In genomic region chrX:43897290-43897689, GRCh38 we compare ENCODE assay signal across 24 cellular contexts. TPM values are rescaled to one million over a fixed set of nuclear protein-coding genes. Genes with fewer than 3 reads are reported as not detected.
DNase-seq lines count a peak whose midpoint lies in the region; ATAC-seq, FAIRE-seq and TF ChIP-seq lines count a peak whose summit lies in the region.
"Had no signal": no experiment of that assay in that cellular context is flagged by ENCODE, and none has a peak within 500 bp of the region (broad histone marks: within the 10 kb centered on the region; RNA-seq: fewer than 3 reads in every experiment).

No MANE protein-coding gene starts in this region.

- no peak overlapping the region for H3K4me3 ChIP-seq in A549
- H3K4me3 ChIP-seq in IMR-90 (ENCODE audit: insufficient read depth, low read depth, low read length), result no peak overlapping the region
- H3K4me3 ChIP-seq in H1 (ENCODE audit: extremely low read depth in 1 of 4, insufficient read depth in 2 of 4, low read depth in 3 of 4, low read length in 4 of 4), result no peak overlapping the region
- H3K4me3 ChIP-seq in endodermal cell (ENCODE audit: low read length), result no peak overlapping the region
- H3K4me3 ChIP-seq in esophagus squamous epithelium, result no peak overlapping the region
- H3K4me3 ChIP-seq: BLaER1 treated with 17β-estradiol and CSF1 and Interleukin-3, amounts not matched to agents 10 nM and 100 nM had no signal

- TF ChIP-seq RAD21 in A549 (conservative IDR thresholded peaks at IDR 0.05 in 1 of 2, IDR thresholded peaks at IDR 0.05 in 1 of 2) (no peak), IMR-90 (IDR thresholded peaks at IDR 0.05; ENCODE audit: low read length) (no peak), H1 (IDR thresholded peaks at IDR 0.05 in 1 of 2, conservative IDR thresholded peaks at IDR 0.05 in 1 of 2; ENCODE audit: low read depth in 2 of 2, low read length in 2 of 2) (no peak)

- H4K5ac ChIP-seq in IMR-90 (ENCODE audit: low read depth, low read length), result no peak overlapping the region
- H4K5ac ChIP-seq in H1 (ENCODE audit: insufficient read length, low read depth, low read length), result no peak overlapping the region

- H3K56ac ChIP-seq in IMR-90 (ENCODE audit: extremely low read depth, insufficient read depth, low read length), result no peak overlapping the region
- no peak overlapping the region for H3K56ac ChIP-seq in H1 (replicated peaks; ENCODE audit: insufficient read length, low read depth, low read length)

- no TSS peak for BruUV-seq in IMR-90 (replicated peaks; lab: Mats Ljungman, UMichigan)

- H2BK5ac ChIP-seq in IMR-90 (ENCODE audit: low read depth, low read length, poor library complexity, severe bottlenecking), result no peak overlapping the region
- H2BK5ac ChIP-seq in H1 (ENCODE audit: low read depth, low read length), result no peak overlapping the region

- H3K4ac ChIP-seq in IMR-90 (ENCODE audit: low read depth, low read length) (no peak overlapping the region), H1 (replicated peaks; ENCODE audit: insufficient read length, low read depth, low read length) (no peak overlapping the region)

- in situ Hi-C loops in IMR-90 (cut with MboI; ENCODE audit: low sequenced_read_pairs), result no loop called here

- H4K20me1 ChIP-seq in IMR-90 (ENCODE audit: insufficient read depth, low read length) (no peaks in the 10 kb centered on the region), H1 (replicated peaks in 1 of 2; ENCODE audit: control insufficient read depth in 1 of 2, insufficient read depth in 2 of 2, low read length in 2 of 2) (no peaks in the 10 kb centered on the region)
- H4K20me1 ChIP-seq: BLaER1 treated with 17β-estradiol and CSF1 and Interleukin-3, amounts not matched to agents 10 nM and 100 nM had no signal

- dilution Hi-C loops in IMR-90 (cut with HindIII; ENCODE audit: low sequenced_read_pairs, unreplicated experiment), result no loop called here

- H3K9me3 ChIP-seq in A549 (no peaks in the 10 kb centered on the region), IMR-90 (ENCODE audit: control insufficient read depth, insufficient read depth, low read length) (no peaks in the 10 kb centered on the region), H1 (ENCODE audit: insufficient read depth in 2 of 2, low read depth in 1 of 2, low read length in 1 of 2) (no peaks in the 10 kb centered on the region), endodermal cell (ENCODE audit: control insufficient read depth, low read length) (no peaks in the 10 kb centered on the region), esophagus squamous epithelium (no peaks in the 10 kb centered on the region)
- H3K9me3 ChIP-seq: BE2C; BLaER1 treated with 17β-estradiol and CSF1 and Interleukin-3, amounts not matched to agents 10 nM and 100 nM had no signal

- TF ChIP-seq CTCF in A549 (IDR thresholded peaks at IDR 0.05) (no peak), IMR-90 (conservative IDR thresholded peaks at IDR 0.05; ENCODE audit: low read depth, low read length) (no peak), H1 (IDR thresholded peaks at IDR 0.05; ENCODE audit: control extremely low read depth in 1 of 3, insufficient read depth in 1 of 3, low read depth in 1 of 3, low read length in 3 of 3) (no peak), endodermal cell (conservative IDR thresholded peaks at IDR 0.05) (no peak), esophagus squamous epithelium (IDR thresholded peaks at IDR 0.05) (no peak)

- no peaks in the 10 kb centered on the region for H3K79me2 ChIP-seq in H1 (ENCODE audit: control insufficient read depth in 1 of 2, insufficient read depth in 2 of 2, low read length in 2 of 2)

- H3K18ac ChIP-seq in IMR-90 (ENCODE audit: low read depth, low read length), result no peak overlapping the region
- no peak overlapping the region for H3K18ac ChIP-seq in H1 (ENCODE audit: extremely low read depth, low read length)

- no peaks in the 10 kb centered on the region for H3K79me1 ChIP-seq in IMR-90 (ENCODE audit: low read depth in 1 of 2, low read length in 2 of 2)
- H3K79me1 ChIP-seq in H1 (ENCODE audit: low read depth, low read length), result no peaks in the 10 kb centered on the region

- no peak overlapping the region for H3K27ac ChIP-seq in A549
- no peak overlapping the region for H3K27ac ChIP-seq in IMR-90 (ENCODE audit: insufficient read depth, low read length)
- H3K27ac ChIP-seq in H1 (ENCODE audit: low read depth, low read length), result no peak overlapping the region
- H3K27ac ChIP-seq in endodermal cell (ENCODE audit: low read depth, low read length), result no peak overlapping the region
- H3K27ac ChIP-seq in esophagus squamous epithelium, result no peak overlapping the region
- H3K27ac ChIP-seq: BLaER1 treated with 17β-estradiol and CSF1 and Interleukin-3, amounts not matched to agents 10 nM and 100 nM had no signal

- intact Hi-C loops in IMR-90 (cut with micrococcal nuclease), result no loop called here
- intact Hi-C loops in esophagus squamous epithelium (cut with DNase I), result no loop called here

- ATAC-seq in A549 (no peak), IMR-90 (ENCODE audit: low read depth) (no peak)

- CTCF ChIA-PET in A549 (lab: Yijun Ruan, JAX), result no interaction called here
- CTCF ChIA-PET in IMR-90 (lab: Yijun Ruan, JAX), result no interaction called here
- CTCF ChIA-PET in H1 (lab: Charles Lee; ENCODE audit: partially characterized antibody), result no interaction called here
- CTCF ChIA-PET in activated CD4-positive, alpha-beta memory T cell treated with anti-CD3 and anti-CD28 coated beads, Interleukin-2, amount 10 ng/mL, durations not matched to agents 7 days and 5 days (lab: Charles Lee), result no interaction called here

- no peak overlapping the region for H2BK20ac ChIP-seq in IMR-90 (ENCODE audit: low read depth, low read length)
- H2BK20ac ChIP-seq in H1 (ENCODE audit: low read length), result no peak overlapping the region

- POLR2A ChIA-PET in A549 (lab: Yijun Ruan, JAX), result no interaction called here
- POLR2A ChIA-PET in IMR-90 (lab: Charles Lee; ENCODE audit: unreplicated experiment), result no interaction called here
- POLR2A ChIA-PET in H1 (lab: Charles Lee; ENCODE audit: partially characterized antibody), result no interaction called here
- POLR2A ChIA-PET in activated CD4-positive, alpha-beta memory T cell treated with anti-CD3 and anti-CD28 coated beads, Interleukin-2, amount 10 ng/mL, durations not matched to agents 7 days and 5 days (lab: Charles Lee), result no interaction called here

- no peak overlapping the region for H2AK9ac ChIP-seq in IMR-90 (replicated peaks; ENCODE audit: low read depth, low read length, poor library complexity)

- H2BK15ac ChIP-seq in IMR-90 (ENCODE audit: low read depth, low read length), result no peak overlapping the region
- H2BK15ac ChIP-seq in H1 (ENCODE audit: low read length), result no peak overlapping the region

- 0 out of 3 replicates have a peak, but pooled peaks cover 4% of the 10 kb centered on the region for H3K4me1 ChIP-seq in A549
- no peaks in the 10 kb centered on the region for H3K4me1 ChIP-seq in IMR-90 (ENCODE audit: control insufficient read depth, insufficient read depth, low read length)
- H3K4me1 ChIP-seq in H1 (replicated peaks in 1 of 4; ENCODE audit: control insufficient read depth in 3 of 4, insufficient read depth in 4 of 4, low read length in 3 of 4), result peaks cover 0 to 5% (median 0%) of the 10 kb centered on the region in 4 experiments; a peak in 1 of 7 replicates
- peaks cover 3% of the 10 kb centered on the region for H3K4me1 ChIP-seq in endodermal cell (ENCODE audit: control insufficient read depth, insufficient read depth, low read length)
- no peaks in the 10 kb centered on the region for H3K4me1 ChIP-seq in esophagus squamous epithelium
- H3K4me1 ChIP-seq: BE2C had no signal

- TF ChIP-seq EP300 in A549 (IDR thresholded peaks at IDR 0.05), result no peak
- TF ChIP-seq EP300 in H1 (IDR thresholded peaks at IDR 0.05; ENCODE audit: borderline replicate concordance in 1 of 2, low read depth in 2 of 2, low read length in 2 of 2), result no peak

- FAIRE-seq in A549 (lab: Jason Lieb, UNC), result no peak
- FAIRE-seq in H1 (lab: Jason Lieb, UNC), result no peak
- FAIRE-seq: D721Med, GM12891, GM18507 had no signal

- no peaks in the 10 kb centered on the region for H3K27me3 Mint-ChIP-seq in endodermal cell (ENCODE audit: insufficient read depth)
- no peaks in the 10 kb centered on the region for H3K27me3 Mint-ChIP-seq in activated CD4-positive, alpha-beta memory T cell treated with anti-CD3 and anti-CD28 coated beads, Interleukin-2, amount 10 ng/mL, durations not matched to agents 7 days and 5 days
- H3K27me3 Mint-ChIP-seq: CD4-positive, alpha-beta T cell had no signal

- peaks cover 10% of the 10 kb centered on the region for H3K4me1 Mint-ChIP-seq in endodermal cell
- no peaks in the 10 kb centered on the region for H3K4me1 Mint-ChIP-seq in activated CD4-positive, alpha-beta memory T cell treated with anti-CD3 and anti-CD28 coated beads, Interleukin-2, amount 10 ng/mL, durations not matched to agents 7 days and 5 days
- H3K4me1 Mint-ChIP-seq: CD8-positive, alpha-beta memory T cell had no signal

- H2AK5ac ChIP-seq in IMR-90 (ENCODE audit: low read depth, low read length), result no peak overlapping the region
- no peak overlapping the region for H2AK5ac ChIP-seq in H1 (ENCODE audit: low read depth, low read length)

- H3K27me3 ChIP-seq in IMR-90 (ENCODE audit: control insufficient read depth, insufficient read depth, low read length), result no peaks in the 10 kb centered on the region; the same call in 1 of the 2 replicates
- no peaks in the 10 kb centered on the region for H3K27me3 ChIP-seq in H1 (replicated peaks in 1 of 4; ENCODE audit: control insufficient read depth in 3 of 4, extremely low read depth in 1 of 4, insufficient read depth in 3 of 4, low read length in 3 of 4)
- no peaks in the 10 kb centered on the region for H3K27me3 ChIP-seq in endodermal cell (ENCODE audit: control insufficient read depth, insufficient read depth, low read length, poor library complexity, severe bottlenecking)
- H3K27me3 ChIP-seq in esophagus squamous epithelium, result no peaks in the 10 kb centered on the region
- H3K27me3 ChIP-seq: BE2C; BLaER1 treated with 17β-estradiol and CSF1 and Interleukin-3, amounts not matched to agents 10 nM and 100 nM had no signal

- no peaks in the 10 kb centered on the region for H3K36me3 Mint-ChIP-seq in endodermal cell (ENCODE audit: low read depth)
- no peaks in the 10 kb centered on the region for H3K36me3 Mint-ChIP-seq in activated CD4-positive, alpha-beta memory T cell treated with anti-CD3 and anti-CD28 coated beads, Interleukin-2, amount 10 ng/mL, durations not matched to agents 7 days and 5 days (ENCODE audit: low read depth)
- H3K36me3 Mint-ChIP-seq: CD14-positive monocyte; CD8-positive, alpha-beta memory T cell had no signal

- no peaks in the 10 kb centered on the region for H3K23me2 ChIP-seq in H1 (ENCODE audit: low read depth, low read length)

- H4K91ac ChIP-seq in IMR-90 (ENCODE audit: insufficient read depth, low read depth, low read length) (no peak overlapping the region), H1 (replicated peaks; ENCODE audit: insufficient read length, low read length) (no peak overlapping the region)

- no peak overlapping the region for H3K4me2 ChIP-seq in A549
- no peak overlapping the region for H3K4me2 ChIP-seq in IMR-90 (ENCODE audit: low read depth, low read length)
- H3K4me2 ChIP-seq in H1 (ENCODE audit: insufficient read depth in 1 of 2, low read depth in 2 of 2, low read length in 2 of 2), result no peak overlapping the region
- H3K4me2 ChIP-seq: BLaER1 treated with 17β-estradiol and CSF1 and Interleukin-3, amounts not matched to agents 10 nM and 100 nM had no signal

- H2BK12ac ChIP-seq in H1 (ENCODE audit: low read depth, low read length), result no peak overlapping the region

- no peak overlapping the region for H3K4me3 Mint-ChIP-seq in endodermal cell
- H3K4me3 Mint-ChIP-seq in activated CD4-positive, alpha-beta memory T cell treated with anti-CD3 and anti-CD28 coated beads, Interleukin-2, amount 10 ng/mL, durations not matched to agents 7 days and 5 days, result no peak overlapping the region
- H3K4me3 Mint-ChIP-seq: CD14-positive monocyte; CD4-positive, alpha-beta T cell; CD8-positive, alpha-beta memory T cell had no signal

- no peak overlapping the region for H2AFZ ChIP-seq in IMR-90 (replicated peaks; ENCODE audit: low read length, poor library complexity)
- H2AFZ ChIP-seq in H1 (ENCODE audit: low read length), result no peak overlapping the region

- H3K9ac ChIP-seq in IMR-90 (ENCODE audit: low read depth, low read length) (no peak overlapping the region), H1 (replicated peaks in 1 of 4; ENCODE audit: extremely low read depth in 1 of 4, low read depth in 3 of 4, low read length in 3 of 4) (no peak overlapping the region), endodermal cell (ENCODE audit: extremely low read depth, low read length, poor library complexity, severe bottlenecking) (no peak overlapping the region)
- H3K9ac ChIP-seq: BLaER1 treated with 17β-estradiol and CSF1 and Interleukin-3, amounts not matched to agents 10 nM and 100 nM had no signal

- no peak for TF ChIP-seq POLR2A in A549 (IDR thresholded peaks at IDR 0.05; ENCODE audit: low read length)
- no peak for TF ChIP-seq POLR2A in IMR-90 (IDR thresholded peaks at IDR 0.05; ENCODE audit: low read depth, low read length)
- no peak for TF ChIP-seq POLR2A in H1 (IDR thresholded peaks at IDR 0.05; ENCODE audit: control extremely low read depth in 1 of 2, low read depth in 2 of 2, low read length in 2 of 2)
- TF ChIP-seq POLR2A in esophagus squamous epithelium (IDR thresholded peaks at IDR 0.05), result no peak

- H2BK120ac ChIP-seq in IMR-90 (ENCODE audit: low read depth, low read length) (no peak overlapping the region), H1 (replicated peaks; ENCODE audit: low read depth, low read length) (no peak overlapping the region)

- peaks cover 27% of the 10 kb centered on the region for H3K9me3 Mint-ChIP-seq in endodermal cell
- H3K9me3 Mint-ChIP-seq in activated CD4-positive, alpha-beta memory T cell treated with anti-CD3 and anti-CD28 coated beads, Interleukin-2, amount 10 ng/mL, durations not matched to agents 7 days and 5 days, result no peaks in the 10 kb centered on the region
- H3K9me3 Mint-ChIP-seq: CD4-positive, alpha-beta T cell; CD8-positive, alpha-beta memory T cell had no signal

- WGBS in A549 (ENCODE audit: missing lambda C conversion rate), result 74% methylated on average over 4 of the region's 4 CpGs
- no CpG with 5 or more reads among the region's 4 CpGs for WGBS in IMR-90 (ENCODE audit: extremely low coverage in 2 of 2, insufficient read length in 1 of 2), 2 experiments
- 92% methylated on average over 4 of the region's 4 CpGs; no CpG with 5 or more reads in 1 of the 2 experiments for WGBS in H1 (ENCODE audit: extremely low coverage in 1 of 2, insufficient coverage in 1 of 2, insufficient read length in 1 of 2, insufficient replicate concordance in 2 of 2, low coverage in 1 of 2, low lambda C conversion rate in 2 of 2, missing lambda C conversion rate in 1 of 2), 2 experiments
- 100% methylated on average over 1 of the region's 4 CpGs; no CpG with 5 or more reads in 1 of the 2 experiments for WGBS in endodermal cell (ENCODE audit: insufficient coverage in 1 of 2, insufficient read length in 1 of 2), 2 experiments
- 63 to 71% methylated on average over 4 of the region's 4 CpGs for WGBS in esophagus squamous epithelium, 2 donors

- no peak overlapping the region for H4K8ac ChIP-seq in IMR-90 (ENCODE audit: low read depth in 2 of 2, low read length in 2 of 2)
- no peak overlapping the region for H4K8ac ChIP-seq in H1 (ENCODE audit: extremely low read depth, insufficient read depth, low read length)

- no peaks in the 10 kb centered on the region for H3K9me1 ChIP-seq in IMR-90 (ENCODE audit: insufficient read depth, low read length)

- DNase-seq in A549 (ENCODE audit: low read depth in 1 of 2, low spot score in 1 of 2), result no peak
- no peak for DNase-seq in IMR-90
- DNase-seq in H1 (ENCODE audit: low read depth in 1 of 2, low spot score in 2 of 2), result no peak
- DNase-seq in endodermal cell, result no peak
- DNase-seq in esophagus squamous epithelium (lab: John Stamatoyannopoulos, UW), result no peak
- no peak for DNase-seq in activated CD4-positive, alpha-beta memory T cell treated with anti-CD3 and anti-CD28 coated beads, Interleukin-2, amount 10 ng/mL, durations not matched to agents 7 days and 5 days
- DNase-seq: ACHN; AML-193; BE2C; CD4-positive, alpha-beta T cell; CD8-positive, alpha-beta memory T cell; DMS 273 treated with DMSO at 0.1 percent for 48 hours; DMS79; GF-D8; GOT3; H7; HCEC 1CT had no signal

- H3K27ac Mint-ChIP-seq in endodermal cell, result no peak overlapping the region
- no peak overlapping the region for H3K27ac Mint-ChIP-seq in activated CD4-positive, alpha-beta memory T cell treated with anti-CD3 and anti-CD28 coated beads, Interleukin-2, amount 10 ng/mL, durations not matched to agents 7 days and 5 days
- H3K27ac Mint-ChIP-seq: CD14-positive monocyte; CD4-positive, alpha-beta T cell; CD8-positive, alpha-beta memory T cell had no signal

- H3K14ac ChIP-seq in IMR-90 (replicated peaks; ENCODE audit: low read depth, low read length), result no peak overlapping the region
- no peak overlapping the region for H3K14ac ChIP-seq in H1 (ENCODE audit: insufficient read length)

- no peak overlapping the region for H3K23ac ChIP-seq in IMR-90 (ENCODE audit: low read depth, low read length)
- no peak overlapping the region for H3K23ac ChIP-seq in H1 (ENCODE audit: insufficient read length)

- H3K36me3 ChIP-seq in IMR-90 (ENCODE audit: control insufficient read depth, insufficient read depth, low read length) (no peaks in the 10 kb centered on the region), H1 (ENCODE audit: control insufficient read depth in 2 of 4, insufficient read depth in 4 of 4, low read length in 3 of 4) (no peaks in the 10 kb centered on the region), endodermal cell (ENCODE audit: control insufficient read depth, insufficient read depth, low read length) (no peaks in the 10 kb centered on the region), esophagus squamous epithelium (no peaks in the 10 kb centered on the region)
- H3K36me3 ChIP-seq: BE2C; BLaER1 treated with 17β-estradiol and CSF1 and Interleukin-3, amounts not matched to agents 10 nM and 100 nM had no signal

RNA-seq across cellular contexts. Expression of gene MAOB, which starts 15.0 kb away (rescaled TPM):
- polyA plus RNA-seq in A549 (2011; rRNA removed) (0.35 and 0.48 TPM in 2 replicates), A549 (2017; fragmentation: RNase III; extraction: RNeasy Plus Mini Kit Qiagen cat#74134 plus additional on column Dnase treatment) (0.05 to 0.09 TPM (median 0.05 TPM) in 3 replicates), IMR-90 (2012; rRNA removed) (0.43 and 0.46 TPM in 2 replicates), H1 (2011; rRNA removed) (0.96 and 1.1 TPM in 2 replicates)
- polyA plus RNA-seq in A549 (2012; cell fraction: cytosol; rRNA removed), result 0.10 and 0.13 TPM in 2 replicates
- 0.07 TPM in 2 replicates for polyA plus RNA-seq in A549 (2012; cell fraction: nucleus; rRNA removed)
- 0.08 and 0.15 TPM in 2 replicates for polyA minus RNA-seq in A549 (2011; rRNA and poly(A)+ RNA removed)
- total RNA-seq in IMR-90 (2012; rRNA removed) (0.28 and 0.36 TPM in 2 replicates), endodermal cell (under 1 TPM; 0.46 to 0.73 TPM), esophagus squamous epithelium (1 to 10 TPM; 2.3 to 9.9 (median 3.6) TPM)
- polyA plus RNA-seq in IMR-90 (2012; cell fraction: cytosol; rRNA removed), result 0.11 and 0.15 TPM in 2 replicates
- polyA plus RNA-seq in IMR-90 (2012; cell fraction: nucleus; rRNA removed; ENCODE audit: low replicate concordance), result 0.04 and 0.19 TPM in 2 replicates
- 0.69 and 0.73 TPM in 2 replicates for total RNA-seq in H1 (2021; fragmentation: NEBNext Ultra II Directional; extraction: Animal tissue kit (Norgen Biotek cat#: 25700))
- 1.2 TPM for polyA plus RNA-seq in H1 (2011; cell fraction: cytosol; rRNA removed)
- 0.31 TPM for polyA plus RNA-seq in H1 (2011; cell fraction: nucleus; rRNA removed)
- 0.76 to 1.5 TPM (median 1.1 TPM) in 4 replicates for polyA plus RNA-seq in H1 (2012, experiment 1 of 2)
- 0.68 TPM for polyA plus RNA-seq in H1 (2012, experiment 2 of 2)
- 0.65 TPM for polyA plus RNA-seq in H1 (2013, experiment 1 of 2)
- 0.46 TPM for polyA plus RNA-seq in H1 (2013, experiment 2 of 2)
- polyA minus RNA-seq in H1 (2011; rRNA and poly(A)+ RNA removed), result 0.76 and 0.78 TPM in 2 replicates
- 0.73 TPM for polyA minus RNA-seq in H1 (2011; cell fraction: cytosol; rRNA and poly(A)+ RNA removed)
- not detected for polyA minus RNA-seq in H1 (2011; cell fraction: nucleus; rRNA and poly(A)+ RNA removed)
- 0.68 TPM for polyA plus RNA-seq in endodermal cell (2013, experiment 1 of 2)
- 0.50 TPM for polyA plus RNA-seq in endodermal cell (2013, experiment 2 of 2)
- total RNA-seq in activated CD4-positive, alpha-beta memory T cell treated with anti-CD3 and anti-CD28 coated beads, Interleukin-2, amount 10 ng/mL, durations not matched to agents 7 days and 5 days, result not detected
- total RNA-seq: A172; CD4-positive, alpha-beta T cell; CD8-positive, alpha-beta memory T cell; G401 had no signal
- polyA plus RNA-seq: CD14-positive monocyte had no signal

Comparison
In these comparisons a context has a peak if more than half of its experiments do, and no peak if none do; other contexts are left out.
1. Of the 18 proteins assayed by ChIP-seq in both H1 and A549: peak only in H1: none; only in A549: none; in both: CEBPB; in neither: 17.